ENCODE assay signal across 1 cellular context in the genomic region with DNA sequence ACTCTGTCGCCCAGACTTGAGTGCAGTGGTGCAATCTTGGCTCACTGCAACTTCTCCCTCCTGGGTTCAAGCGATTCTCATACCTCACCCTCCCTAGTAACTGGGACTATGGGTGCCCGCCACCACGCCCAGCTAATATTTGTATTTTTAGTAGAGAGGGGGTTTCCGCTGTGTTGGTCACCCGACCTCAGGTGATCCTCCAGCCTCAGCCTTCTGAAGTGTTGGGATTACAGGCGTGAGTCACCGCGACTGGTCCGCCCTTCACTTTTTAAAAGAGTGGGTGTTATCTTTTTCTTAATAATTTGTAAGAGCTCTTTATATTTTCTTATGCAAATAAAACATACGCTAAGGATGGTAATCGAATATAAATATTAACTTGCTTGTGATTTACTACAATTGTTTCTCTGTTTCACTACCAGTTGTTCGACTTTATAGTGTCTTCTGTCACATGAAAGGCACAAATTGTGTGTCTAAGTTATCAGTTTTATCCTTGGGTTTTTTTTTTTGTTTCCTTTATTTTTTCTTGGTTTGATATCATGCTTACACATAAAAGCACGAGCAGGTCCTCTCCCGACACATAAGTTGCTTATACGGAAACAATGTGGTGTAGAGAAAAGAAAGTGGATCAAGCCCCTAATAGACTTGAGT.
TF ChIP-seq lines count a peak whose summit lies in the region.

No MANE protein-coding gene starts in this region.

TF ChIP-seq in SK-N-SH treated with all-trans-retinoic acid at 6 μM for 48 hours, 23 proteins besides CTCF, POLR2A, EP300 and RAD21 (continued from another document):
- no peak for TF ChIP-seq CREB5 (CRISPR knock-in tag; IDR thresholded peaks at IDR 0.05; ENCODE audit: low read depth)
- TF ChIP-seq OSR1 (CRISPR knock-in tag; IDR thresholded peaks at IDR 0.05): no peak
